ENCODE assay signal across 14 cellular contexts in the genomic region with DNA sequence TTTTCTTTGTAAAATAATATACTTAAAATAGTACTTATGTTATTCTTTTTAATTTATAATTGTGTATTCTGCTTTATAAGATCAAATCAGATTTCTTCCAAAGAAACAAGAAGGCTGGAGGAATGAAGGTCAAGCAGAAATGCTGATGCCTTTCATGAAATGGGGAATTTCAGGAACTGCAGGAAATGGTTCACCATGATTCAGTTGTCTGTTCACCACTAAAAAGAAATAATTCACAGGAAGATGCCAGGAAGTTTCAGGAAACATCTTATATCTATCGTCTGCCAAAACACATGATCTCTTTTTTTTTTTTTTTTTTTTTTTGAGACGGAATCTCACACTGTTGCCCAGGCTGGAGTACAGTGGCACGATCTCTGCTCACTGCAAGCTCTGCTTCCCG. TPM values are rescaled to one million over a fixed set of nuclear protein-coding genes. Genes with fewer than 3 reads are reported as not detected.
"Had no signal": no experiment of that assay in that cellular context is flagged by ENCODE, and none has a peak within 500 bp of the region (broad histone marks: within the 10 kb centered on the region; RNA-seq: fewer than 3 reads in every experiment).

No MANE protein-coding gene starts in this region.

- H3K27me3 ChIP-seq: hepatocyte, pancreas had no signal

- DNase-seq: activated CD4-positive, alpha-beta T cell treated with anti-CD3 and anti-CD28 coated beads, Interleukin-2, amount 50 U/mL, for 4 hours; activated effector memory CD4-positive, alpha-beta T cell treated with Interleukin-2 at 50 U/mL for 16 hours; activated T-cell treated with anti-CD3 and anti-CD28 coated beads, Interleukin-2, amount 50 U/mL, for 1 hour; cerebellar nuclear complex; endodermal cell; kidney glomerular epithelial cell; midbrain; pancreas; stimulated activated CD4-positive, alpha-beta T cell treated with anti-CD3 and anti-CD28 coated beads, Interleukin-4, amount 100 ng/mL, for 4 hours had no signal

- H3K36me3 ChIP-seq: pancreas had no signal

- H3K4me1 ChIP-seq: pancreas had no signal

- H2AFZ ChIP-seq: hepatocyte had no signal

- H3K27ac ChIP-seq: hepatocyte, pancreas had no signal

- H3K79me2 ChIP-seq: hepatocyte had no signal

- H3K9me3 ChIP-seq: pancreas had no signal

- ATAC-seq: activated CD4-positive, CD25-positive, alpha-beta regulatory T cell treated with anti-CD3 and anti-CD28 coated beads, Interleukin-2, amount 50 U/mL, for 24 hours; pancreas had no signal

- H3K4me3 ChIP-seq: hepatocyte, pancreas had no signal

- H3K4me2 ChIP-seq: hepatocyte had no signal

RNA-seq across cellular contexts. Expression of a gene that starts 15.7 kb away (rescaled TPM):
- total RNA-seq: fibroblast of lung; skeletal muscle tissue; T-helper 2 cell treated with Interferon-gamma antibody and Interleukin-4, amounts not matched to agents 100 ng/mL and 5 ng/mL, for 36 hours had no signal
- polyA plus RNA-seq: fibroblast of lung had no signal
